In the genomic region with DNA sequence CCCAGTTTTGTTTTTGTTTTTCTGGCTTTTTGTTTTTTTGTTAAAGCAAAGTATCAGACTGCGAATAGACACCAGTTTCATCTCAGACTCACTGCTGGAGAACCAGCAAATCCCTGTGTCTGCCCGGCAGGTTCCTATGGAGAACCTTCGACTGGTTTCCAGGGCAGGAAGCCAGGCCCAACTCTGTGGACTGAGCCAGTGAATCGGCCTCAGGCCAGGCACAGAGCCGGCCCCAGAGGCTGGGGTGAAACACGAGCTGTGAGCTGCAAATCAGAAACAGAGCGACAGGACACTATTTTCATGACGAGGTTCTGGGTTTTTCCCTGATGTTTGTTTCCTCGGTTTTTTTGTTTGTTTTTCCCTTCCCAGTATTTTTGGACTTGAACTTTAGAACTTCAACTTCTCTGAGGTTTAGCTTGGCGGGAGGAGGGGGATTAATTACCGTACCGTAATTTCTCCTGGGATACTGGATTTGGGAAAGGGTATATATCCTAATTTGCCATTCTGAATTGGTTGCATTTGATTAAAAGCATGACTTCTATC, we compare ENCODE assay signal across 8 cellular contexts. TPM values are rescaled to one million over a fixed set of nuclear protein-coding genes. Genes with fewer than 3 reads are reported as not detected.
DNase-seq lines count a peak whose midpoint lies in the region; ATAC-seq lines count a peak whose summit lies in the region.

No MANE protein-coding gene starts in this region.

- CTCF ChIA-PET in activated naive CD4-positive, alpha-beta T cell treated with anti-CD3 and anti-CD28 coated beads, Interleukin-2, amount 10 ng/mL, durations not matched to agents 7 days and 5 days (lab: Charles Lee): interaction anchor here (0.9 kb wide), 1 partner anchor 13 kb away, joined by 3 read pairs; no protein-coding TSS in a partner anchor

- peaks cover 28% of the 10 kb centered on the region for H3K27me3 Mint-ChIP-seq in activated naive CD4-positive, alpha-beta T cell treated with anti-CD3 and anti-CD28 coated beads, Interleukin-2, amount 10 ng/mL, durations not matched to agents 7 days and 5 days

- H3K9me3 Mint-ChIP-seq in activated naive CD4-positive, alpha-beta T cell treated with anti-CD3 and anti-CD28 coated beads, Interleukin-2, amount 10 ng/mL, durations not matched to agents 7 days and 5 days: no peaks in the 10 kb centered on the region

- peak; percentile 17 for DNase-seq in activated naive CD4-positive, alpha-beta T cell treated with anti-CD3 and anti-CD28 coated beads, Interleukin-2, amount 10 ng/mL, durations not matched to agents 7 days and 5 days
- no peak for DNase-seq in activated naive CD4-positive, alpha-beta T cell treated with Interleukin-2 at 50 U/mL for 16 hours
- peak; percentile 47 to 64 for DNase-seq in dermis microvascular lymphatic vessel endothelial cell (ENCODE audit: low read depth in 2 of 2)
- peak; percentile 26 for DNase-seq in middle frontal gyrus (ENCODE audit: extremely low spot score, low spot score)
- DNase-seq in ureter (ENCODE audit: low spot score): peak; percentile 81
- no peak for DNase-seq in DMS53 treated with DMSO at 0.1 percent for 48 hours (lab: John Stamatoyannopoulos, UW; ENCODE audit: unreplicated experiment)

- H3K4me1 Mint-ChIP-seq in activated naive CD4-positive, alpha-beta T cell treated with anti-CD3 and anti-CD28 coated beads, Interleukin-2, amount 10 ng/mL, durations not matched to agents 7 days and 5 days: peaks cover 48% of the 10 kb centered on the region

- H3K4me3 Mint-ChIP-seq in activated naive CD4-positive, alpha-beta T cell treated with anti-CD3 and anti-CD28 coated beads, Interleukin-2, amount 10 ng/mL, durations not matched to agents 7 days and 5 days: peak overlapping the region; percentile 25

- no peak overlapping the region for H3K27ac Mint-ChIP-seq in activated naive CD4-positive, alpha-beta T cell treated with anti-CD3 and anti-CD28 coated beads, Interleukin-2, amount 10 ng/mL, durations not matched to agents 7 days and 5 days

- H3K36me3 Mint-ChIP-seq in activated naive CD4-positive, alpha-beta T cell treated with anti-CD3 and anti-CD28 coated beads, Interleukin-2, amount 10 ng/mL, durations not matched to agents 7 days and 5 days: no peaks in the 10 kb centered on the region

- ATAC-seq in GM19452 (IDR thresholded peaks at IDR 0.05; ENCODE audit: unreplicated experiment): no peak
- ATAC-seq in HG03469 (IDR thresholded peaks at IDR 0.05; ENCODE audit: unreplicated experiment): no peak

RNA-seq across cellular contexts. Expression of gene B4GALNT4, which starts 15.9 kb away (rescaled TPM):
- total RNA-seq in dermis microvascular lymphatic vessel endothelial cell (0.51 and 0.89 TPM in 2 replicates), ureter (3.3 TPM)

RNA-seq across cellular contexts. Expression of gene IFITM3, which starts 32.7 kb away (rescaled TPM):
- total RNA-seq in dermis microvascular lymphatic vessel endothelial cell (30.9 and 86.0 TPM in 2 replicates), ureter (536 TPM)

RNA-seq across cellular contexts. Expression of gene IFITM1, which starts 39.5 kb away (rescaled TPM):
- total RNA-seq in dermis microvascular lymphatic vessel endothelial cell (1.0 and 1.1 TPM in 2 replicates), ureter (150 TPM)

RNA-seq across cellular contexts. Expression of gene PKP3, which starts 40.6 kb away (rescaled TPM):
- total RNA-seq in dermis microvascular lymphatic vessel endothelial cell (0.38 and 0.39 TPM in 2 replicates), ureter (78.5 TPM)

RNA-seq across cellular contexts. Expression of gene IFITM2, which starts 45.8 kb away (rescaled TPM):
- 23.1 and 91.9 TPM in 2 replicates for total RNA-seq in dermis microvascular lymphatic vessel endothelial cell
- 408 TPM for total RNA-seq in ureter

Comparison
In these comparisons a context has a peak if more than half of its experiments do, and no peak if none do; other contexts are left out.
1. DNase-seq: peak in activated naive CD4-positive, alpha-beta T cell treated with anti-CD3 and anti-CD28 coated beads, Interleukin-2, amount 10 ng/mL, durations not matched to agents 7 days and 5 days (single experiment), dermis microvascular lymphatic vessel endothelial cell (2 of 2), middle frontal gyrus (single experiment) and ureter (single experiment); none in activated naive CD4-positive, alpha-beta T cell treated with Interleukin-2 at 50 U/mL for 16 hours (single experiment) and DMS53 treated with DMSO at 0.1 percent for 48 hours (single experiment).
2. RNA of gene IFITM1, which starts 39.5 kb away (total RNA-seq): 150 TPM in ureter (single experiment); 1.0 to 1.1 TPM in dermis microvascular lymphatic vessel endothelial cell; every median in the first group is over 10 times any median in the second.